1 cellular context compared by ENCODE assay signal in the genomic region with DNA sequence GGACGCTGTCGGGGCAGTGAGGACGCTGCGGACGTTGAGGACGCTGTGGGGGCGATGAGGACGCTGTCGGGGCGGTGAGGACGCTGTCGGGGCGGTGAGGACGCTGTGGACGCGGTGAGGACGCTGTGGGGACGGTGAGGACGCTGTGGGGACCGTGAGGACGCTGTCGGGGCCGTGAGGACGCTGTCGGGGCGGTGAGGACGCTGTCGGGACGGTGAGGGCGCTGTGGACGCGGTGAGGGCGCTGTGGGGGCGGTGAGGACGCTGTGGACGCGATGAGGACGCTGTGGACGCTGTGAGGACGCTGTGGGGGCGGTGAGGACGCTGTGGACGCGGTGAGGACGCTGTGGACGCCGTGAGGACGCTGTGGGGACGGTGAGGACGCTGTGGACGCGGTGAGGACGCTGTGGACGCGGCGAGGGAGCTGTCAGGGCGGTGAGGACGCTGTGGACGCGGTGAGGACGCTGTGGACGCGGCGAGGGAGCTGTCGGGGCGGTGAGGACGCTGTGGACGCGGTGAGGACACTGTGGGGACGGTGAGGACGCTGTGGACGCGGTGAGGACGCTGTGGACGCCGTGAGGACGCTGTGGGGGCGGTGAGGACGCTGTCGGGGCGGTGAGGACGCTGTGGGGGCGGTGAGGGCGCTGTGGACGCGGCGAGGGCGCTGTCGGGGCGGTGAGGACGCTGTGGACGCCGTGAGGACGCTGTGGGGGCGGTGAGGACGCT. TPM values are rescaled to one million over a fixed set of nuclear protein-coding genes. Genes with fewer than 3 reads are reported as not detected.
"Had no signal": no experiment of that assay in that cellular context is flagged by ENCODE, and none has a peak within 500 bp of the region (broad histone marks: within the 10 kb centered on the region; RNA-seq: fewer than 3 reads in every experiment).

No MANE protein-coding gene starts in this region.

RNA-seq across cellular contexts. Expression of a gene that starts 34.4 kb away (rescaled TPM):
- total RNA-seq: MCF 10A had no signal
